2 cellular contexts compared by ENCODE assay signal in genomic region chr1:18866846-18867245, GRCh38.
TF ChIP-seq lines count a peak whose summit lies in the region.

No MANE protein-coding gene starts in this region.

TF ChIP-seq in HEK293, 187 proteins besides CTCF, POLR2A, EP300 and RAD21:
- TF ChIP-seq ZNF768 (tag by site-specific recombination; IDR thresholded peaks at IDR 0.05): 0 out of 2 replicates have a peak, but pooled peaks have one; percentile 25
- no peak for TF ChIP-seq TRIM28 (IDR thresholded peaks at IDR 0.05; ENCODE audit: borderline replicate concordance, low read length)

TF ChIP-seq in HepG2, 621 proteins besides CTCF, POLR2A, EP300 and RAD21:
- TF ChIP-seq HDAC6 (IDR thresholded peaks at IDR 0.05; ENCODE audit: low read depth, low read length) (no peak), ZNF646 (CRISPR knock-in tag; IDR thresholded peaks at IDR 0.05) (no peak), ZNF768 (CRISPR knock-in tag; IDR thresholded peaks at IDR 0.05) (peak; percentile 47; the same call in 1 of the 2 replicates), ZNF629 (CRISPR knock-in tag; conservative IDR thresholded peaks at IDR 0.05) (peak; percentile 73)
